28 cellular contexts compared by ENCODE assay signal in the genomic region with DNA sequence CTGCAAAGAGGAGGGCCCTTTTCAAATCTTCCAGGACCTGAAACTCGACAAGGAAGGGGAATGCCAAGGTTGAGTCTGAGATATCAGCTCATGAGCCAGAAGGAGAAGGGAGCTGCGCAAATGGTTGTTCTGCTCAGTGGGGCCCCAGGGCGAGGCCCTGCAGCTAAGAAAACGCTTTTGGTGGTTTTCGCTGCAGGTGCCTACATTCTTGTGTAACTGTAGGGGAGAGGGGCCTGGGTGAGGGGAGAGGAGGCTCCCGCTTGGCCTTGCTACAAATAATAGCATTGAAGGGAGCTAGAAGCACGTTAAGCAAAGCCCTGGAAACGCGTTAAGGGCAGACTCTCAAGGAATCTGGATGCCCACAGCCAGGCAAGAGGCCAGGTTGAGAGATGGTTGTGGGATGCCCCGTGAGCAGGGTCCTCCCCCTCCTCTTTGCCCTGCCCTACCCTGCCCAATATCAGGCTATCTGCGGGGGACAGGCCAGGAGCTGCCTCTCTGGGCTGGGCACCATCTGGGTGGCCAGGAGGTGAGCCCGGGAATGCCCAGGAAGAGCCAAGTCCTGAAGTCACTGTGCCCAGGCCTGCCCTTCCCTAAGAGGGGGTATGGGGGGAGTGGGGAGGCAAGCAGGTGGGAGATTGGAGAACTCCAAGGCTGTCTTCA. TPM values are rescaled to one million over a fixed set of nuclear protein-coding genes. Genes with fewer than 3 reads are reported as not detected.
"Had no signal": no experiment of that assay in that cellular context is flagged by ENCODE, and none has a peak within 500 bp of the region (broad histone marks: within the 10 kb centered on the region; RNA-seq: fewer than 3 reads in every experiment).

No MANE protein-coding gene starts in this region.

- DNase-seq: activated CD4-positive, alpha-beta T cell treated with anti-CD3 and anti-CD28 coated beads, Interleukin-2, amount 10 ng/mL, durations not matched to agents 7 days and 5 days; activated CD4-positive, CD25-positive, alpha-beta regulatory T cell treated with anti-CD3 and anti-CD28 coated beads, Interleukin-2, amount 50 U/mL, for 72 hours; activated CD8-positive, alpha-beta memory T cell treated with anti-CD3 and anti-CD28 coated beads, Interleukin-2, amount 10 ng/mL, durations not matched to agents 7 days and 5 days; activated CD8-positive, alpha-beta T cell treated with anti-CD3 and anti-CD28 coated beads for 36 hours; activated gamma-delta T cell; activated naive CD4-positive, alpha-beta T cell treated with anti-CD3 and anti-CD28 coated beads, Interleukin-2, amount 50 U/mL, for 16 hours; activated naive CD8-positive, alpha-beta T cell treated with anti-CD3 and anti-CD28 coated beads, Interleukin-2, amount 50 U/mL, for 24 hours; activated T-cell treated with anti-CD3 and anti-CD28 coated beads for 4 hours; body of pancreas; dermis blood vessel endothelial cell; effector CD8-positive, alpha-beta T cell; erythroblast; foreskin fibroblast; hippocampal formation; left ventricle myocardium superior; mammary epithelial cell; nucleus accumbens; retina; sigmoid colon; stimulated activated CD4-positive, alpha-beta T cell treated with anti-CD3 and anti-CD28 coated beads, Interleukin-4, amount 100 ng/mL, for 1 hour; stimulated activated naive CD4-positive, alpha-beta T cell; T-helper 1 cell; upper lobe of left lung; WERI-Rb-1 had no signal

- H3K27ac ChIP-seq: body of pancreas, cardiac muscle cell, sigmoid colon, thoracic aorta, upper lobe of left lung, WERI-Rb-1 had no signal

- H3K36me3 ChIP-seq: cardiac muscle cell, sigmoid colon, thoracic aorta, upper lobe of left lung, WERI-Rb-1 had no signal

- H3K27me3 ChIP-seq: body of pancreas, cardiac muscle cell, sigmoid colon, upper lobe of left lung had no signal

- ATAC-seq: activated CD8-positive, alpha-beta memory T cell treated with anti-CD3 and anti-CD28 coated beads, Interleukin-2, amount 10 ng/mL, durations not matched to agents 7 days and 5 days; activated CD8-positive, alpha-beta T cell treated with anti-CD3 and anti-CD28 coated beads for 36 hours; activated naive CD8-positive, alpha-beta T cell treated with anti-CD3 and anti-CD28 coated beads, Interleukin-2, amount 50 U/mL, for 24 hours; body of pancreas; left ventricle myocardium superior had no signal

- H3K9me3 ChIP-seq: body of pancreas, sigmoid colon, thoracic aorta, upper lobe of left lung had no signal

- H3K4me1 ChIP-seq: sigmoid colon, upper lobe of left lung had no signal

- H3K4me3 ChIP-seq: body of pancreas, cardiac muscle cell, sigmoid colon, thoracic aorta, upper lobe of left lung had no signal

RNA-seq across cellular contexts. Expression of a gene that starts 21.9 kb away (rescaled TPM):
- total RNA-seq: activated CD4-positive, alpha-beta T cell treated with anti-CD3 and anti-CD28 coated beads, Interleukin-2, amount 10 ng/mL, durations not matched to agents 7 days and 5 days; activated CD8-positive, alpha-beta memory T cell treated with anti-CD3 and anti-CD28 coated beads, Interleukin-2, amount 10 ng/mL, durations not matched to agents 7 days and 5 days; activated CD8-positive, alpha-beta T cell treated with anti-CD3 and anti-CD28 coated beads for 36 hours; cardiac muscle cell; fibroblast of lung; mammary epithelial cell; mesothelial cell of epicardium; thoracic aorta had no signal
- polyA plus RNA-seq: cardiac muscle cell, fibroblast of lung, mammary epithelial cell had no signal

RNA-seq across cellular contexts. Expression of a gene that starts 27.6 kb away (rescaled TPM):
- total RNA-seq: activated CD4-positive, alpha-beta T cell treated with anti-CD3 and anti-CD28 coated beads, Interleukin-2, amount 10 ng/mL, durations not matched to agents 7 days and 5 days; activated CD8-positive, alpha-beta memory T cell treated with anti-CD3 and anti-CD28 coated beads, Interleukin-2, amount 10 ng/mL, durations not matched to agents 7 days and 5 days; activated CD8-positive, alpha-beta T cell treated with anti-CD3 and anti-CD28 coated beads for 36 hours; left ventricle myocardium superior; mammary epithelial cell; sigmoid colon; thoracic aorta had no signal
- polyA plus RNA-seq: fibroblast of lung, mammary epithelial cell had no signal

RNA-seq across cellular contexts. Expression of a gene that starts 42.7 kb away (rescaled TPM):
- total RNA-seq: activated CD4-positive, alpha-beta T cell treated with anti-CD3 and anti-CD28 coated beads, Interleukin-2, amount 10 ng/mL, durations not matched to agents 7 days and 5 days; activated CD8-positive, alpha-beta memory T cell treated with anti-CD3 and anti-CD28 coated beads, Interleukin-2, amount 10 ng/mL, durations not matched to agents 7 days and 5 days had no signal
